In genomic region chr17:77343031-77343866, GRCh38 we compare ENCODE assay signal across 13 cellular contexts.
DNase-seq lines count a peak whose midpoint lies in the region; ATAC-seq and TF ChIP-seq lines count a peak whose summit lies in the region.
"Had no signal": no experiment of that assay in that cellular context is flagged by ENCODE, and none has a peak within 500 bp of the region (broad histone marks: within the 10 kb centered on the region; RNA-seq: fewer than 3 reads in every experiment).

No MANE protein-coding gene starts in this region.

- peaks cover 52% of the 10 kb centered on the region for H3K4me1 ChIP-seq in effector memory CD4-positive, alpha-beta T cell (ENCODE audit: control insufficient read depth, insufficient read depth, low read length, poor library complexity, severe bottlenecking)

- H3K27ac ChIP-seq in effector memory CD4-positive, alpha-beta T cell (ENCODE audit: insufficient read depth, low read length, poor library complexity, severe bottlenecking), result peak overlapping the region; percentile 71
- H3K27ac ChIP-seq: 22Rv1 had no signal

- DNase-seq in NK-92 treated with Interleukin-12 subunit alpha and Interleukin-12 subunit beta, amount 100 ng/mL, for 24 hours (lab: John Stamatoyannopoulos, UW), result peak; percentile 22
- DNase-seq in NK-92 (lab: John Stamatoyannopoulos, UW; ENCODE audit: unreplicated experiment) (no peak), cerebellar cortex (ENCODE audit: low spot score) (no peak), T-helper 9 cell (no peak)
- no peak for DNase-seq in T-helper 2 cell treated with Interferon-gamma antibody and Interleukin-4, amounts not matched to agents 5 μg/mL and 100 μg/mL, for 36 hours (ENCODE audit: low spot score)
- no peak for DNase-seq in effector memory CD4-positive, alpha-beta T cell
- peak; percentile 31 for DNase-seq in stimulated activated CD8-positive, alpha-beta memory T cell treated with anti-CD3 and anti-CD28 coated beads, Interleukin-4, amount 100 ng/mL, for 48 hours
- DNase-seq: aorta, mesendoderm, NCI-H1694, right cardiac atrium had no signal

- H3K4me3 ChIP-seq in effector memory CD4-positive, alpha-beta T cell (ENCODE audit: insufficient read depth, low read depth, low read length, poor library complexity, severe bottlenecking), result peak overlapping the region; percentile 45

- H3K27me3 Mint-ChIP-seq in T-helper 2 cell treated with Interferon-gamma antibody and Interleukin-4, amounts not matched to agents 5 μg/mL and 100 μg/mL, for 36 hours (ENCODE audit: low read depth), result no peaks in the 10 kb centered on the region

- H3K9me3 Mint-ChIP-seq in T-helper 2 cell treated with Interferon-gamma antibody and Interleukin-4, amounts not matched to agents 5 μg/mL and 100 μg/mL, for 36 hours, result peaks cover 9% of the 10 kb centered on the region

- H3K9me3 ChIP-seq in effector memory CD4-positive, alpha-beta T cell (ENCODE audit: control insufficient read depth, low read length), result no peaks in the 10 kb centered on the region

- H3K4me1 Mint-ChIP-seq in T-helper 2 cell treated with Interferon-gamma antibody and Interleukin-4, amounts not matched to agents 5 μg/mL and 100 μg/mL, for 36 hours (ENCODE audit: low read depth), result peaks cover 42% of the 10 kb centered on the region

- peak overlapping the region; percentile 96 for H3K27ac Mint-ChIP-seq in T-helper 2 cell treated with Interferon-gamma antibody and Interleukin-4, amounts not matched to agents 5 μg/mL and 100 μg/mL, for 36 hours

- H3K4me3 Mint-ChIP-seq in T-helper 2 cell treated with Interferon-gamma antibody and Interleukin-4, amounts not matched to agents 5 μg/mL and 100 μg/mL, for 36 hours, result peak overlapping the region; percentile 78

- no peaks in the 10 kb centered on the region for H3K27me3 ChIP-seq in effector memory CD4-positive, alpha-beta T cell (replicated peaks; ENCODE audit: control insufficient read depth, insufficient read depth, low read length, poor library complexity, severe bottlenecking)

- no peak for TF ChIP-seq POLR2A in GM18505 (IDR thresholded peaks at IDR 0.05; ENCODE audit: borderline replicate concordance, extremely low read depth, insufficient read depth, insufficient read length)

- ATAC-seq in GM18505 (IDR thresholded peaks at IDR 0.05; ENCODE audit: unreplicated experiment), result no peak

- H3K36me3 Mint-ChIP-seq in T-helper 2 cell treated with Interferon-gamma antibody and Interleukin-4, amounts not matched to agents 5 μg/mL and 100 μg/mL, for 36 hours (ENCODE audit: low read depth), result peaks cover 17% of the 10 kb centered on the region

- no peaks in the 10 kb centered on the region for H3K36me3 ChIP-seq in effector memory CD4-positive, alpha-beta T cell (ENCODE audit: control insufficient read depth, insufficient read depth, low read length)

Comparison
In these comparisons a context has a peak if more than half of its experiments do, and no peak if none do; other contexts are left out.
1. DNase-seq: peak in NK-92 treated with Interleukin-12 subunit alpha and Interleukin-12 subunit beta, amount 100 ng/mL, for 24 hours (single experiment) and stimulated activated CD8-positive, alpha-beta memory T cell treated with anti-CD3 and anti-CD28 coated beads, Interleukin-4, amount 100 ng/mL, for 48 hours (single experiment); none in NK-92 (single experiment), T-helper 2 cell treated with Interferon-gamma antibody and Interleukin-4, amounts not matched to agents 5 μg/mL and 100 μg/mL, for 36 hours (single experiment), effector memory CD4-positive, alpha-beta T cell (0 of 3), cerebellar cortex (single experiment) and T-helper 9 cell (single experiment).